In genomic region chr14:100054553-100055075, GRCh38 we compare ENCODE assay signal across 21 cellular contexts.
"Had no signal": no experiment of that assay in that cellular context is flagged by ENCODE, and none has a peak within 500 bp of the region (broad histone marks: within the 10 kb centered on the region; RNA-seq: fewer than 3 reads in every experiment).

No MANE protein-coding gene starts in this region.

- H3K36me3 Mint-ChIP-seq: immature natural killer cell; naive thymus-derived CD8-positive, alpha-beta T cell; stimulated activated effector memory CD8-positive, alpha-beta T cell treated with anti-CD3 and anti-CD28 coated beads, Interleukin-12 subunit alpha, Interleukin-12 subunit beta, amount 100 ng/mL, for 72 hours had no signal

- H3K27me3 ChIP-seq: adrenal gland, ascending aorta, esophagus muscularis mucosa, hepatocyte, upper lobe of right lung had no signal

- H3K4me3 ChIP-seq: adrenal gland, ascending aorta, esophagus muscularis mucosa, hepatocyte, left ventricle myocardium inferior, upper lobe of right lung had no signal

- ATAC-seq: naive thymus-derived CD8-positive, alpha-beta T cell; sciatic nerve; stimulated activated effector memory CD8-positive, alpha-beta T cell treated with anti-CD3 and anti-CD28 coated beads, Interleukin-12 subunit alpha, Interleukin-12 subunit beta, amount 100 ng/mL, for 72 hours; upper lobe of right lung had no signal

- DNase-seq: activated B cell treated with CpG ODN at 0.5 μM for 24 hours; activated CD4-positive, alpha-beta T cell treated with anti-CD3 and anti-CD28 coated beads for 4 hours; activated effector memory CD4-positive, alpha-beta T cell treated with Interleukin-2 at 50 U/mL for 16 hours; activated naive CD4-positive, alpha-beta T cell treated with anti-CD3 and anti-CD28 coated beads for 36 hours; activated T-cell treated with anti-CD3 and anti-CD28 coated beads, Interleukin-2, amount 50 U/mL, for 1 hour; adrenal gland; effector memory CD4-positive, alpha-beta T cell; glutamatergic neuron; immature natural killer cell; left ventricle myocardium inferior; naive thymus-derived CD8-positive, alpha-beta T cell; small intestine; stimulated activated CD4-positive, alpha-beta T cell treated with anti-CD3 and anti-CD28 coated beads, Interleukin-2, amount 100 ng/mL, for 24 hours; T-helper 9 cell; upper lobe of right lung had no signal

- H3K4me3 Mint-ChIP-seq: activated B cell treated with CpG ODN at 0.5 μM for 24 hours; activated naive CD4-positive, alpha-beta T cell treated with anti-CD3 and anti-CD28 coated beads for 36 hours; central memory CD8-positive, alpha-beta T cell; naive thymus-derived CD8-positive, alpha-beta T cell; stimulated activated effector memory CD8-positive, alpha-beta T cell treated with anti-CD3 and anti-CD28 coated beads, Interleukin-12 subunit alpha, Interleukin-12 subunit beta, amount 100 ng/mL, for 72 hours had no signal

- H3K9me3 Mint-ChIP-seq: activated B cell treated with CpG ODN at 0.5 μM for 24 hours; activated naive CD4-positive, alpha-beta T cell treated with anti-CD3 and anti-CD28 coated beads for 36 hours; central memory CD8-positive, alpha-beta T cell; immature natural killer cell; naive thymus-derived CD8-positive, alpha-beta T cell; stimulated activated effector memory CD8-positive, alpha-beta T cell treated with anti-CD3 and anti-CD28 coated beads, Interleukin-12 subunit alpha, Interleukin-12 subunit beta, amount 100 ng/mL, for 72 hours had no signal

- H3K27ac ChIP-seq: adrenal gland, ascending aorta, esophagus muscularis mucosa, hepatocyte, left ventricle myocardium inferior, upper lobe of right lung had no signal

- H3K4me2 ChIP-seq: hepatocyte had no signal

- H3K27ac Mint-ChIP-seq: activated B cell treated with CpG ODN at 0.5 μM for 24 hours; activated naive CD4-positive, alpha-beta T cell treated with anti-CD3 and anti-CD28 coated beads for 36 hours; stimulated activated effector memory CD8-positive, alpha-beta T cell treated with anti-CD3 and anti-CD28 coated beads, Interleukin-12 subunit alpha, Interleukin-12 subunit beta, amount 100 ng/mL, for 72 hours had no signal

- H2AFZ ChIP-seq: hepatocyte had no signal

- H3K36me3 ChIP-seq: adrenal gland, ascending aorta, esophagus muscularis mucosa, left ventricle myocardium inferior, upper lobe of right lung had no signal

- H3K27me3 Mint-ChIP-seq: activated B cell treated with CpG ODN at 0.5 μM for 24 hours; central memory CD8-positive, alpha-beta T cell; naive thymus-derived CD8-positive, alpha-beta T cell had no signal

- H3K9me3 ChIP-seq: adrenal gland, ascending aorta, esophagus muscularis mucosa, left ventricle myocardium inferior, upper lobe of right lung had no signal

- H3K4me1 ChIP-seq: adrenal gland, ascending aorta had no signal
